11 cellular contexts compared by ENCODE assay signal in the genomic region with DNA sequence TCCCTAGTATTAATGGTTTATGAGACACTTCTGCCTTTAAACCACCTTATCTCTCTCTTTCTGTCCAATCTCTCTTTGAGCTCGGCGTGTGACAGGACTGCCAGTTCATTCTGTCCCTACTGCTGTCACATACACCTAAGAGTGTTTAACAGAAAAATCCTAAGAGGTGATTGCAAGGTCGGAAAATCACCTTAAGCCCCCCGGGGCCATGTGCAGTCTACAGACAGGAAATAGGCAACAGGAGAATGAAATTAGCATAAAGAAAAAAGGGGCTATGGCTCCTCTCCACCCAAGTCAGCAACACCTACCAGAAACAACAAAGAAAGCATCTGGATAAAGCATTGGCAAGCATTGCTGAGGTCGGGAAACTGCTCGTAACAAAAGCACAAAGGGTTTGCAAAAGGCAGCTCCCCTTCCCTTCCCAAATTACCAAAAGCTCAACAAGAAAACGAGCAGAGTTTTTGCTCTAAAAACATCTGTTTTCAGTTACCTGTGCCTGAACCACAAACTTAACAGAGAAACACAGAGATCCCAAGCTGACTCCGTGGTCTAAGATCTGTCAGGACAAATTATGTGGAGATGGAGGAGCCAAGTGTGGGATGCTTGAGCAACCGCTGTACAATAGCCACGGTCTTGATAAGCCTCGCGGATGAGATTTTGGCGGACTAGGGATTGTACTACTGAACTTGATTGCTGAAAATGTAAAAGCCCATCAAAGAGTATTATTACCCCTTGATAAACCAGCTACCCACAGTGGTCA. TPM values are rescaled to one million over a fixed set of nuclear protein-coding genes. Genes with fewer than 3 reads are reported as not detected.
DNase-seq lines count a peak whose midpoint lies in the region; ATAC-seq and TF ChIP-seq lines count a peak whose summit lies in the region.
"Had no signal": no experiment of that assay in that cellular context is flagged by ENCODE, and none has a peak within 500 bp of the region (broad histone marks: within the 10 kb centered on the region; RNA-seq: fewer than 3 reads in every experiment).

No MANE protein-coding gene starts in this region.

- H3K27ac Mint-ChIP-seq in activated T-cell treated with anti-CD3 and anti-CD28 coated beads, Interleukin-2, amount 50 U/mL, for 24 hours = peak overlapping the region; percentile 91
- peak overlapping the region; percentile 77 to 83 for H3K27ac Mint-ChIP-seq in stimulated activated naive CD8-positive, alpha-beta T cell treated with anti-CD3 and anti-CD28 coated beads, Interleukin-15, amount 100 ng/mL, for 72 hours

- no peaks in the 10 kb centered on the region for H3K9me3 ChIP-seq in KOPT-K1 (ENCODE audit: insufficient read depth, low read length, poor library complexity, severe bottlenecking)
- H3K9me3 ChIP-seq in mucosa of descending colon = no peaks in the 10 kb centered on the region

- ATAC-seq in stimulated activated naive CD8-positive, alpha-beta T cell treated with anti-CD3 and anti-CD28 coated beads, Interleukin-15, amount 100 ng/mL, for 72 hours = peak; percentile 74
- ATAC-seq in GM21717 (IDR thresholded peaks at IDR 0.05; ENCODE audit: unreplicated experiment) = no peak
- ATAC-seq in GM18873 (IDR thresholded peaks at IDR 0.05; ENCODE audit: low FRiP score, unreplicated experiment) = no peak
- no peak for ATAC-seq in mucosa of descending colon

- peaks cover 42% of the 10 kb centered on the region for H3K36me3 Mint-ChIP-seq in activated T-cell treated with anti-CD3 and anti-CD28 coated beads, Interleukin-2, amount 50 U/mL, for 24 hours (ENCODE audit: low read depth)

- no peaks in the 10 kb centered on the region for H3K27me3 Mint-ChIP-seq in activated T-cell treated with anti-CD3 and anti-CD28 coated beads, Interleukin-2, amount 50 U/mL, for 24 hours
- H3K27me3 Mint-ChIP-seq in stimulated activated naive CD8-positive, alpha-beta T cell treated with anti-CD3 and anti-CD28 coated beads, Interleukin-15, amount 100 ng/mL, for 72 hours = no peaks in the 10 kb centered on the region

- H3K36me3 ChIP-seq in KOPT-K1 (ENCODE audit: insufficient read depth, low read length) = no peaks in the 10 kb centered on the region
- H3K36me3 ChIP-seq in mucosa of descending colon (ENCODE audit: low read depth) = no peaks in the 10 kb centered on the region

- peaks cover 82% of the 10 kb centered on the region for H3K4me1 Mint-ChIP-seq in activated T-cell treated with anti-CD3 and anti-CD28 coated beads, Interleukin-2, amount 50 U/mL, for 24 hours (ENCODE audit: low read depth)
- H3K4me1 Mint-ChIP-seq in stimulated activated naive CD8-positive, alpha-beta T cell treated with anti-CD3 and anti-CD28 coated beads, Interleukin-15, amount 100 ng/mL, for 72 hours = peaks cover 88% of the 10 kb centered on the region

- H3K4me3 Mint-ChIP-seq in activated T-cell treated with anti-CD3 and anti-CD28 coated beads, Interleukin-2, amount 50 U/mL, for 24 hours = peak overlapping the region; percentile 53
- peak overlapping the region; percentile 49 to 71 for H3K4me3 Mint-ChIP-seq in stimulated activated naive CD8-positive, alpha-beta T cell treated with anti-CD3 and anti-CD28 coated beads, Interleukin-15, amount 100 ng/mL, for 72 hours

- no peaks in the 10 kb centered on the region for H3K4me1 ChIP-seq in mucosa of descending colon (ENCODE audit: low read depth)

- no peak for DNase-seq in activated T-cell treated with anti-CD3 and anti-CD28 coated beads, Interleukin-2, amount 50 U/mL, for 24 hours
- DNase-seq in activated T-cell treated with anti-CD3 and anti-CD28 coated beads for 4 hours (no peak), choroid plexus epithelial cell (ENCODE audit: low read depth) (peak; percentile 16), mucosa of descending colon (no peak)
- no peak for DNase-seq in stimulated activated naive CD8-positive, alpha-beta T cell treated with anti-CD3 and anti-CD28 coated beads, Interleukin-15, amount 100 ng/mL, for 72 hours
- DNase-seq: stimulated activated CD4-positive, alpha-beta T cell treated with anti-CD3 and anti-CD28 coated beads, Interleukin-12 subunit alpha, Interleukin-12 subunit beta, amount 100 ng/mL, for 4 hours; substantia nigra had no signal

- TF ChIP-seq CTCF in choroid plexus epithelial cell (conservative IDR thresholded peaks at IDR 0.05; ENCODE audit: low read depth, low read length) (no peak), mucosa of descending colon (IDR thresholded peaks at IDR 0.05) (no peak)

- peak overlapping the region; percentile 29 for H3K27ac ChIP-seq in KOPT-K1 (ENCODE audit: low read depth, low read length, poor library complexity, severe bottlenecking)

- intact Hi-C loops in mucosa of descending colon (cut with DNase I, micrococcal nuclease) = no loop called here

- H3K4me3 ChIP-seq in choroid plexus epithelial cell (ENCODE audit: low read depth, low read length) = no peak overlapping the region
- no peak overlapping the region for H3K4me3 ChIP-seq in mucosa of descending colon
- H3K4me3 ChIP-seq: lung had no signal

- H3K9me3 Mint-ChIP-seq in activated T-cell treated with anti-CD3 and anti-CD28 coated beads, Interleukin-2, amount 50 U/mL, for 24 hours = no peaks in the 10 kb centered on the region
- no peaks in the 10 kb centered on the region for H3K9me3 Mint-ChIP-seq in stimulated activated naive CD8-positive, alpha-beta T cell treated with anti-CD3 and anti-CD28 coated beads, Interleukin-15, amount 100 ng/mL, for 72 hours

RNA-seq across cellular contexts. Expression of a gene that starts 30.4 kb away (rescaled TPM):
- total RNA-seq in mucosa of descending colon = 10 to 100 TPM in 2 of 3 donors, 1 to 10 TPM in 1; 9.7 to 25.7 (median 13.7) TPM
